ENCODE assay signal across 1 cellular context in the genomic region with DNA sequence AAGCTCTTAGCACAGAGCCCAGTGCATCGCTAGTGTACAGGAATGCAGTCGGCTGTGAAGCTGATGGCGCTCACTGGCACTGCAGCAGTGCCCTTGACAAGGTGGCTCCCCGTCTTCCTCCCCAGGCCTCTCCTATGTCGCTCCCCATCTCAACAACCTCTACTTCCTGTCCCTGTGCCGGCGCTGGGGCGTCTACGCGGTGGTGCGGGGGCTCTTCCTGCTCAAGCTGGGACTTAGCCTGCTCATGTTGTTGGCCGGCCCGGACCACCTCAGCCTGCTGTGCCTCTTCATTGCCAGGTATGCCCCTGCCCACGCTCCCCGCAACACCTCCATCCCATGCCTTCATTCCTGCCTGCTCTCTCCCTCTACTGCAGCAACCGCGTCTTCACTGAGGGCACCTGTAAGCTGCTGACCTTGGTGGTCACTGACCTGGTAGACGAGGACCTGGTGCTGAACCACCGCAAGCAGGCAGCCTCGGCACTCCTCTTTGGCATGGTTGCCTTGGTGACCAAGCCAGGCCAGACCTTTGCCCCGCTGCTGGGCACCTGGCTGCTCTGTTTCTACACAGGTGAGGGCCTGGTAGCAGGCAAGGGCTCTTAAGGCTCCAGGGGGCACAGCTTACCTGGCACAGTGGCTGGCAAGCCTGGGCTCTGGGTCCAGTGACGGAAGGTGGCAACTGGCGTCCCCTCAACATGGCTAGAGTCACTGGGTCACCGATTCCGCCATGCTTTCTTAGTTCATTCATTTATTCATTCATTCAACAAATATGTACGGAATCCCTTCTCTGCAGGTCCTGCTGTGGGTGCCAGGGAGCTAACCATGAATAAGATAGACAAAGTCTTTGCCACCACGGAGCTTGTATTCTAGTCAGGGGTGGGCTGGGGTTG.
TF ChIP-seq lines count a peak whose summit lies in the region.

No MANE protein-coding gene starts in this region.

TF ChIP-seq in endothelial cell of umbilical vein, 7 proteins besides CTCF, POLR2A, EP300 and RAD21:
- no peak for TF ChIP-seq GATA2 (IDR thresholded peaks at IDR 0.05; ENCODE audit: insufficient read depth, insufficient read length, low read depth, low read length)
